Comparison of ENCODE assay signal across 19 cellular contexts in genomic region chr4:100949350-100949935, GRCh38.
DNase-seq lines count a peak whose midpoint lies in the region; ATAC-seq, FAIRE-seq and TF ChIP-seq lines count a peak whose summit lies in the region.
"Had no signal": no experiment of that assay in that cellular context is flagged by ENCODE, and none has a peak within 500 bp of the region (broad histone marks: within the 10 kb centered on the region; RNA-seq: fewer than 3 reads in every experiment).

No MANE protein-coding gene starts in this region.

- H3K27ac Mint-ChIP-seq in astrocyte (ENCODE audit: unreplicated experiment) (no peak overlapping the region), endodermal cell (no peak overlapping the region)

- ATAC-seq in foreskin keratinocyte = no peak
- ATAC-seq: Right ventricle myocardium inferior had no signal

- no peak for FAIRE-seq in astrocyte (lab: Jason Lieb, UNC)

- H3K4me1 ChIP-seq in astrocyte (ENCODE audit: insufficient read depth, low read length) = no peaks in the 10 kb centered on the region
- H3K4me1 ChIP-seq in foreskin keratinocyte = no peaks in the 10 kb centered on the region
- peaks cover 12% of the 10 kb centered on the region for H3K4me1 ChIP-seq in skeletal muscle satellite cell (ENCODE audit: control insufficient read depth, insufficient read depth, low read length)
- no peaks in the 10 kb centered on the region for H3K4me1 ChIP-seq in endodermal cell (ENCODE audit: control insufficient read depth, insufficient read depth, low read length)

- DNase-seq in NCI-H510A treated with DMSO at 0.1 percent for 48 hours (lab: John Stamatoyannopoulos, UW) = peak; percentile 5
- no peak for DNase-seq in NCI-H510A (lab: John Stamatoyannopoulos, UW)
- peak; percentile 30 for DNase-seq in astrocyte (ENCODE audit: low read depth)
- peak; percentile 11 to 15 for DNase-seq in foreskin keratinocyte
- no peak for DNase-seq in activated CD4-positive, alpha-beta T cell treated with anti-CD3 and anti-CD28 coated beads for 1 hour
- no peak for DNase-seq in ecto neural progenitor cell (ENCODE audit: low spot score)
- DNase-seq in endodermal cell = no peak
- DNase-seq: COR-L47, DMS153, H7, NCI-H1436 treated with DMSO at 0.1 percent for 48 hours, NCI-H2081 treated with DMSO at 0.1 percent for 48 hours, NCI-H345, NCI-H748 treated with DMSO at 0.1 percent for 48 hours had no signal

- no peak overlapping the region for H2AFZ ChIP-seq in astrocyte (ENCODE audit: low read depth, low read length)

- H3K79me2 ChIP-seq in astrocyte (ENCODE audit: insufficient read depth, low read length) = no peaks in the 10 kb centered on the region

- no peak overlapping the region for H3K4me3 Mint-ChIP-seq in astrocyte (ENCODE audit: unreplicated experiment)
- H3K4me3 Mint-ChIP-seq in endodermal cell = no peak overlapping the region

- H3K36me3 Mint-ChIP-seq in astrocyte (ENCODE audit: low read depth, unreplicated experiment) (no peaks in the 10 kb centered on the region), endodermal cell (ENCODE audit: low read depth) (no peaks in the 10 kb centered on the region)

- H3K4me2 ChIP-seq in astrocyte (ENCODE audit: low read length) = no peak overlapping the region
- H3K4me2 ChIP-seq in skeletal muscle satellite cell (ENCODE audit: low read length) = peak overlapping the region; percentile 2

- H3K27ac ChIP-seq in astrocyte (ENCODE audit: low read depth, low read length) (no peak overlapping the region), foreskin keratinocyte (no peak overlapping the region), endodermal cell (ENCODE audit: low read depth, low read length) (no peak overlapping the region)
- H3K27ac ChIP-seq: 22Rv1, C4-2B, SK-N-MC had no signal

- H3K9me3 Mint-ChIP-seq in astrocyte (ENCODE audit: unreplicated experiment) (no peaks in the 10 kb centered on the region), endodermal cell (no peaks in the 10 kb centered on the region)

- H3K27me3 ChIP-seq in astrocyte (ENCODE audit: insufficient read depth, low read length) (no peaks in the 10 kb centered on the region), foreskin keratinocyte (no peaks in the 10 kb centered on the region), skeletal muscle satellite cell (ENCODE audit: control insufficient read depth, insufficient read depth, low read length) (no peaks in the 10 kb centered on the region), endodermal cell (ENCODE audit: control insufficient read depth, insufficient read depth, low read length, poor library complexity, severe bottlenecking) (no peaks in the 10 kb centered on the region)

- H3K9me3 ChIP-seq in astrocyte (ENCODE audit: insufficient read depth, low read depth, low read length) (no peaks in the 10 kb centered on the region), skeletal muscle satellite cell (replicated peaks; ENCODE audit: low read length) (no peaks in the 10 kb centered on the region), endodermal cell (ENCODE audit: control insufficient read depth, low read length) (no peaks in the 10 kb centered on the region)

- H3K27me3 Mint-ChIP-seq in astrocyte (ENCODE audit: low read depth, unreplicated experiment) (no peaks in the 10 kb centered on the region), endodermal cell (ENCODE audit: insufficient read depth) (no peaks in the 10 kb centered on the region)

- no peak overlapping the region for H3K4me3 ChIP-seq in astrocyte (ENCODE audit: insufficient read depth, low read depth, low read length)
- H3K4me3 ChIP-seq in skeletal muscle satellite cell (ENCODE audit: low read length) = no peak overlapping the region
- H3K4me3 ChIP-seq in endodermal cell (ENCODE audit: low read length) = no peak overlapping the region
- H3K4me3 ChIP-seq: SK-N-MC had no signal

- TF ChIP-seq CTCF in astrocyte (IDR thresholded peaks at IDR 0.05; ENCODE audit: insufficient read depth, low read depth, low read length) (no peak), foreskin keratinocyte (conservative IDR thresholded peaks at IDR 0.05) (no peak), endodermal cell (conservative IDR thresholded peaks at IDR 0.05) (no peak)

- no peaks in the 10 kb centered on the region for H4K20me1 ChIP-seq in astrocyte (ENCODE audit: insufficient read depth, low read length)

- WGBS in endodermal cell (ENCODE audit: insufficient coverage in 1 of 2, insufficient read length in 1 of 2), 2 experiments = 90 to 92% methylated on average over 2 to 3 of the region's 3 CpGs

- H3K9ac ChIP-seq in astrocyte (ENCODE audit: low read length) = no peak overlapping the region
- no peak overlapping the region for H3K9ac ChIP-seq in skeletal muscle satellite cell (ENCODE audit: low read depth, low read length)
- H3K9ac ChIP-seq in endodermal cell (ENCODE audit: extremely low read depth, low read length, poor library complexity, severe bottlenecking) = no peak overlapping the region

- H3K36me3 ChIP-seq in astrocyte (ENCODE audit: insufficient read depth, low read length) = no peaks in the 10 kb centered on the region
- no peaks in the 10 kb centered on the region for H3K36me3 ChIP-seq in skeletal muscle satellite cell (ENCODE audit: insufficient read depth, low read length)
- H3K36me3 ChIP-seq in endodermal cell (ENCODE audit: control insufficient read depth, insufficient read depth, low read length) = no peaks in the 10 kb centered on the region

- H3K4me1 Mint-ChIP-seq in astrocyte (ENCODE audit: low read depth, unreplicated experiment) (no peaks in the 10 kb centered on the region), endodermal cell (peaks cover 2% of the 10 kb centered on the region)

Comparison
In these comparisons a context has a peak if more than half of its experiments do, and no peak if none do; other contexts are left out.
1. DNase-seq: peak in NCI-H510A treated with DMSO at 0.1 percent for 48 hours (single experiment), astrocyte (single experiment) and foreskin keratinocyte (2 of 2); none in NCI-H510A (single experiment), activated CD4-positive, alpha-beta T cell treated with anti-CD3 and anti-CD28 coated beads for 1 hour (single experiment), ecto neural progenitor cell (single experiment) and endodermal cell (single experiment).